In genomic region chr7:108313086-108313485, GRCh38 we compare ENCODE assay signal across 1 cellular context.
TF ChIP-seq lines count a peak whose summit lies in the region.

No MANE protein-coding gene starts in this region.

TF ChIP-seq in SK-N-SH, 30 proteins besides CTCF, POLR2A, EP300 and RAD21 (continued from another document):
- TF ChIP-seq REST (IDR thresholded peaks at IDR 0.05; ENCODE audit: low read depth, low read length) = peak; percentile 67; the same call in 1 of the 2 replicates
- no peak for TF ChIP-seq IRF3 (IDR thresholded peaks at IDR 0.05; ENCODE audit: low read depth, low read length)
- TF ChIP-seq RXRA (IDR thresholded peaks at IDR 0.05; ENCODE audit: borderline replicate concordance, low read depth) = no peak
